27 cellular contexts compared by ENCODE assay signal in the genomic region with DNA sequence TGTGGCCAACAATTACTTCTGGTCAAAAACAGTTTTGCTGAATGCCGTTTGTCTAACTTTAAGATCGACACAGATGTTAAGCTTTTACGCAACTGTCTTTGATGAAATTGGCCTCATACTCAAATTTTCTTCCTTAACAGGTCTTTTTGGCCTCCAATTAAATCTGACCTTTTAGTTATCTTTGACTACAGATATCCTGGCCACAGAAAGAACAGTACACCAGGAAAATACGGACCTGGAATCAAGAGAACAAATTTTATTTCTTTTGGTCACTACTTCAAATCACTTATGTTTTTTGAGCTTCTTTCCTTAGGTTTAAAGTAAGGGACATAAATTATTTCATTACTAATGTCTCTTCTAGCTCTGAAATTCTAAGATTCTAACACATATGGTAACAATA.
"Had no signal": no experiment of that assay in that cellular context is flagged by ENCODE, and none has a peak within 500 bp of the region (broad histone marks: within the 10 kb centered on the region; RNA-seq: fewer than 3 reads in every experiment).

No MANE protein-coding gene starts in this region.

- H3K27me3 Mint-ChIP-seq: activated naive CD4-positive, alpha-beta T cell treated with anti-CD3 and anti-CD28 coated beads, Interleukin-2, amount 10 ng/mL, durations not matched to agents 7 days and 5 days; stimulated activated naive B cell treated with anti-CD40 and anti-IgM and Interleukin-4, amounts not matched to agents 10 μg/mL and 1 μg/mL and 100 μg/mL, for 72 hours; T-cell had no signal

- DNase-seq: activated CD4-positive, alpha-beta T cell treated with anti-CD3 and anti-CD28 coated beads for 48 hours; activated CD4-positive, alpha-beta T cell treated with anti-CD3 and anti-CD28 coated beads, Interleukin-2, amount 50 U/mL, for 48 hours; activated CD8-positive, alpha-beta memory T cell treated with anti-CD3 and anti-CD28 coated beads for 24 hours; activated effector memory CD4-positive, alpha-beta T cell treated with anti-CD3 and anti-CD28 coated beads, Interleukin-2, amount 50 U/mL, for 16 hours; activated naive CD4-positive, alpha-beta T cell treated with anti-CD3 and anti-CD28 coated beads, Interleukin-2, amount 10 ng/mL, durations not matched to agents 7 days and 5 days; amniotic stem cell; brain microvascular endothelial cell; caudate nucleus; cortex of kidney; foreskin keratinocyte; heart right ventricle; lower lobe of right lung; mesenchymal stem cell; natural killer cell; stimulated activated CD4-positive, alpha-beta T cell treated with anti-CD3 and anti-CD28 coated beads, Interleukin-1b, Interleukin-23, amount 100 ng/mL, for 48 hours; stimulated activated CD4-positive, alpha-beta T cell treated with anti-CD3 and anti-CD28 coated beads, Interleukin-4, amount 100 ng/mL, for 4 hours; stimulated activated CD8-positive, alpha-beta memory T cell treated with anti-CD3 and anti-CD28 coated beads, Interleukin-4, amount 100 ng/mL, for 48 hours; stimulated activated naive B cell treated with anti-CD40 and anti-IgM and Interleukin-4, amounts not matched to agents 10 μg/mL and 1 μg/mL and 100 μg/mL, for 72 hours; T-cell had no signal

- H3K4me3 ChIP-seq: esophagus muscularis mucosa, heart right ventricle, lower lobe of right lung, skin epidermis, tibial nerve had no signal

- H3K4me1 ChIP-seq: esophagus muscularis mucosa, foreskin keratinocyte, lower lobe of right lung had no signal

- H3K27ac Mint-ChIP-seq: activated naive CD4-positive, alpha-beta T cell treated with anti-CD3 and anti-CD28 coated beads, Interleukin-2, amount 10 ng/mL, durations not matched to agents 7 days and 5 days; natural killer cell; stimulated activated naive B cell treated with anti-CD40 and anti-IgM and Interleukin-4, amounts not matched to agents 10 μg/mL and 1 μg/mL and 100 μg/mL, for 72 hours; T-cell; T-helper 2 cell treated with Interferon-gamma antibody and Interleukin-4, amounts not matched to agents 5 μg/mL and 100 μg/mL, for 36 hours had no signal

- H3K4me3 Mint-ChIP-seq: activated naive CD4-positive, alpha-beta T cell treated with anti-CD3 and anti-CD28 coated beads, Interleukin-2, amount 10 ng/mL, durations not matched to agents 7 days and 5 days; natural killer cell; stimulated activated naive B cell treated with anti-CD40 and anti-IgM and Interleukin-4, amounts not matched to agents 10 μg/mL and 1 μg/mL and 100 μg/mL, for 72 hours; T-cell; T-helper 2 cell treated with Interferon-gamma antibody and Interleukin-4, amounts not matched to agents 5 μg/mL and 100 μg/mL, for 36 hours had no signal

- FAIRE-seq: astrocyte had no signal

- H3K27me3 ChIP-seq: brain microvascular endothelial cell, esophagus muscularis mucosa, foreskin keratinocyte, heart right ventricle, tibial nerve had no signal

- H3K9me3 ChIP-seq: esophagus muscularis mucosa, heart right ventricle, lower lobe of right lung, tibial nerve had no signal

- ATAC-seq: activated CD4-positive, CD25-positive, alpha-beta regulatory T cell treated with anti-CD3 and anti-CD28 coated beads, Interleukin-2, amount 50 U/mL, for 24 hours; foreskin keratinocyte; lower lobe of right lung; natural killer cell; sciatic nerve; stimulated activated naive B cell treated with anti-CD40 and anti-IgM and Interleukin-4, amounts not matched to agents 10 μg/mL and 1 μg/mL and 100 μg/mL, for 72 hours; T-cell had no signal

- H3K9me3 Mint-ChIP-seq: activated naive CD4-positive, alpha-beta T cell treated with anti-CD3 and anti-CD28 coated beads, Interleukin-2, amount 10 ng/mL, durations not matched to agents 7 days and 5 days; natural killer cell; stimulated activated naive B cell treated with anti-CD40 and anti-IgM and Interleukin-4, amounts not matched to agents 10 μg/mL and 1 μg/mL and 100 μg/mL, for 72 hours; T-cell; T-helper 2 cell treated with Interferon-gamma antibody and Interleukin-4, amounts not matched to agents 5 μg/mL and 100 μg/mL, for 36 hours had no signal

- H3K27ac ChIP-seq: brain microvascular endothelial cell, esophagus muscularis mucosa, foreskin keratinocyte, lower lobe of right lung, skin epidermis, tibial nerve, VCaP had no signal

- H3K4me1 Mint-ChIP-seq: activated naive CD4-positive, alpha-beta T cell treated with anti-CD3 and anti-CD28 coated beads, Interleukin-2, amount 10 ng/mL, durations not matched to agents 7 days and 5 days; natural killer cell; stimulated activated naive B cell treated with anti-CD40 and anti-IgM and Interleukin-4, amounts not matched to agents 10 μg/mL and 1 μg/mL and 100 μg/mL, for 72 hours; T-cell had no signal
